Comparison of ENCODE assay signal across 12 cellular contexts in the genomic region with DNA sequence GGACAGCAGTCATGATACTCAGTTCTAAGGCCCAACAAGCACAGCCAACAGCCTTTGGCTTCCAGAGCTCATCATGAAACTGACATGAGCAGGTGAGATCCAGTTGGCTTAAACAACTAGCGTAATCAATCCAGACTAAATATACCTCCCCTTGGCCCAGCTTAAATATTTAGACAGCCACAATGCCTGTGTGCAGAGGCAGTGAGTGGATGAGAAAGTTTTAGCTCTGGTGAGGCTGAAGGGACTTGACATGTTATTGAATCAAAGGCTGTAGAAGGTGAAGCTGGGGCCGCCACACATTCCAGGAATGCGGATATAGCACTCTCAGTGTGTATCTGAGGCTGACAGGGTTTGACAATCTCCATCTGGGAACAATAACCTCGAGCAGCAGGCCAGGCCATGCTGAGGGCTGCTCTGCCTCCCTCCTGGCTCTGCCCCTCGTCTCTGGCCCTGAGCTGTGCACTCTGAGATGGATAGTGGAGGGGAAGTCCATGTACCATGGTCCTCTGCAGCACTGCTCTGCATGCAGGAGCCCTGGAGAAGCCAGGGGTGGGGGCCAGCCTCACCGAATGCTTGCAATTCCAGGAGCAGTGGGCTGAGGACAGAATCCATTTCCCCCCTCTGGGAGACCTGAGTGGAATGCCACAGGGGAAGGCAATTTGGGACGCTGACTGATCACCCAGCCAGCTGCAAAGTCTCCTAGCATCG. TPM values are rescaled to one million over a fixed set of nuclear protein-coding genes. Genes with fewer than 3 reads are reported as not detected.
DNase-seq lines count a peak whose midpoint lies in the region; ATAC-seq and TF ChIP-seq lines count a peak whose summit lies in the region.
"Had no signal": no experiment of that assay in that cellular context is flagged by ENCODE, and none has a peak within 500 bp of the region (broad histone marks: within the 10 kb centered on the region; RNA-seq: fewer than 3 reads in every experiment).

No MANE protein-coding gene starts in this region.

- H3K4me3 ChIP-seq in RWPE2 (ENCODE audit: severe bottlenecking) (no peak overlapping the region), fibroblast of villous mesenchyme (ENCODE audit: low read depth, low read length) (no peak overlapping the region)
- H3K4me3 ChIP-seq: HAP-1 had no signal

- peaks cover 4% of the 10 kb centered on the region for H3K9me3 Mint-ChIP-seq in nephron
- H3K9me3 Mint-ChIP-seq: natural killer cell treated with Interleukin-12 subunit alpha and Interleukin-12 subunit beta and Interleukin-15 and Interleukin-18, amount 100 ng/mL, for 72 hours had no signal

- H3K27me3 ChIP-seq in RWPE2 (ENCODE audit: insufficient read depth, poor library complexity, severe bottlenecking), result no peaks in the 10 kb centered on the region

- H3K27ac ChIP-seq in RWPE2 (ENCODE audit: poor library complexity, severe bottlenecking), result peak overlapping the region; percentile 95
- H3K27ac ChIP-seq: C4-2B had no signal

- H3K27ac Mint-ChIP-seq in nephron, result peak overlapping the region; percentile 89 to 95 (median 92)
- H3K27ac Mint-ChIP-seq: natural killer cell treated with Interleukin-12 subunit alpha and Interleukin-12 subunit beta and Interleukin-15 and Interleukin-18, amount 100 ng/mL, for 72 hours had no signal

- no peak for TF ChIP-seq CTCF in RWPE2 (IDR thresholded peaks at IDR 0.05; ENCODE audit: poor library complexity, severe bottlenecking)
- no peak for TF ChIP-seq CTCF in fibroblast of villous mesenchyme (IDR thresholded peaks at IDR 0.05; ENCODE audit: insufficient read depth, low read depth, low read length)
- TF ChIP-seq CTCF in nephron (IDR thresholded peaks at IDR 0.05; ENCODE audit: unreplicated experiment in 3 of 3), result no peak

- no peaks in the 10 kb centered on the region for H3K36me3 ChIP-seq in RWPE2 (ENCODE audit: low read depth)
- H3K36me3 ChIP-seq: HAP-1 had no signal

- peak; percentile 38 for DNase-seq in AG20443 (ENCODE audit: low spot score)
- DNase-seq in RWPE2 (ENCODE audit: low spot score), result no peak
- peak; percentile 94 for DNase-seq in fibroblast of villous mesenchyme (ENCODE audit: low read depth)
- no peak for DNase-seq in activated T-cell treated with anti-CD3 and anti-CD28 coated beads for 4 hours
- no peak for DNase-seq in stimulated activated CD4-positive, alpha-beta T cell treated with anti-CD3 and anti-CD28 coated beads, Interleukin-2, amount 100 ng/mL, for 24 hours
- DNase-seq: T-helper 2 cell had no signal

- H3K9me3 ChIP-seq in RWPE2 (ENCODE audit: severe bottlenecking), result no peaks in the 10 kb centered on the region
- H3K9me3 ChIP-seq: HAP-1 had no signal

- H3K4me1 ChIP-seq in RWPE2 (ENCODE audit: insufficient read depth, poor library complexity, severe bottlenecking), result peaks cover 19% of the 10 kb centered on the region
- H3K4me1 ChIP-seq: HAP-1 had no signal

- H3K36me3 Mint-ChIP-seq in nephron (ENCODE audit: low read depth), result no peaks in the 10 kb centered on the region
- H3K36me3 Mint-ChIP-seq: natural killer cell treated with Interleukin-12 subunit alpha and Interleukin-12 subunit beta and Interleukin-15 and Interleukin-18, amount 100 ng/mL, for 72 hours had no signal

- no peaks in the 10 kb centered on the region for H3K27me3 Mint-ChIP-seq in nephron (ENCODE audit: low read depth)
- H3K27me3 Mint-ChIP-seq: natural killer cell treated with Interleukin-12 subunit alpha and Interleukin-12 subunit beta and Interleukin-15 and Interleukin-18, amount 100 ng/mL, for 72 hours had no signal

- ATAC-seq in RWPE2 (ENCODE audit: low read depth), result no peak
- ATAC-seq in HG02642 (IDR thresholded peaks at IDR 0.05; ENCODE audit: poor library complexity, unreplicated experiment), result no peak
- no peak for ATAC-seq in HG02678 (IDR thresholded peaks at IDR 0.05; ENCODE audit: unreplicated experiment)

- H3K4me1 Mint-ChIP-seq in nephron, result peaks cover 38% of the 10 kb centered on the region

- peak overlapping the region in 1 of 3 experiments; percentile 7 for H3K4me3 Mint-ChIP-seq in nephron
- H3K4me3 Mint-ChIP-seq: natural killer cell treated with Interleukin-12 subunit alpha and Interleukin-12 subunit beta and Interleukin-15 and Interleukin-18, amount 100 ng/mL, for 72 hours had no signal

RNA-seq across cellular contexts. Expression of a gene that starts 37.4 kb away (rescaled TPM):
- 0.43 and 1.3 TPM in 2 replicates for total RNA-seq in fibroblast of villous mesenchyme
- total RNA-seq: natural killer cell treated with Interleukin-12 subunit alpha and Interleukin-12 subunit beta and Interleukin-15 and Interleukin-18, amount 100 ng/mL, for 72 hours had no signal

Comparison
In these comparisons a context has a peak if more than half of its experiments do, and no peak if none do; other contexts are left out.
1. DNase-seq: peak in AG20443 (single experiment) and fibroblast of villous mesenchyme (single experiment); none in RWPE2 (single experiment), activated T-cell treated with anti-CD3 and anti-CD28 coated beads for 4 hours (single experiment) and stimulated activated CD4-positive, alpha-beta T cell treated with anti-CD3 and anti-CD28 coated beads, Interleukin-2, amount 100 ng/mL, for 24 hours (0 of 2).